In genomic region chr2:111984213-111984604, GRCh38 we compare ENCODE assay signal across 17 cellular contexts.
"Had no signal": no experiment of that assay in that cellular context is flagged by ENCODE, and none has a peak within 500 bp of the region (broad histone marks: within the 10 kb centered on the region; RNA-seq: fewer than 3 reads in every experiment).

No MANE protein-coding gene starts in this region.

- H3K9me3 Mint-ChIP-seq: activated naive CD4-positive, alpha-beta T cell treated with anti-CD3 and anti-CD28 coated beads, Interleukin-2, amount 50 U/mL, for 24 hours; stimulated activated effector memory CD8-positive, alpha-beta T cell treated with anti-CD3 and anti-CD28 coated beads, Interleukin-12 subunit alpha, Interleukin-12 subunit beta, amount 100 ng/mL, for 72 hours had no signal

- DNase-seq: activated CD4-positive, alpha-beta T cell treated with anti-CD3 and anti-CD28 coated beads for 1 hour; activated gamma-delta T cell; effector CD8-positive, alpha-beta T cell; hypothalamus; islet precursor cell; midbrain; right lobe of liver; stimulated activated CD4-positive, alpha-beta T cell treated with anti-CD3 and anti-CD28 coated beads, Interleukin-4, amount 100 ng/mL, for 24 hours; stomach; upper lobe of right lung; WERI-Rb-1 had no signal

- FAIRE-seq: astrocyte had no signal

- H3K27me3 Mint-ChIP-seq: activated naive CD4-positive, alpha-beta T cell treated with anti-CD3 and anti-CD28 coated beads, Interleukin-2, amount 50 U/mL, for 24 hours had no signal

- H3K27ac ChIP-seq: breast epithelium, right lobe of liver, stomach, upper lobe of right lung, WERI-Rb-1 had no signal

- H3K27ac Mint-ChIP-seq: activated naive CD4-positive, alpha-beta T cell treated with anti-CD3 and anti-CD28 coated beads, Interleukin-2, amount 50 U/mL, for 24 hours; stimulated activated effector memory CD8-positive, alpha-beta T cell treated with anti-CD3 and anti-CD28 coated beads, Interleukin-12 subunit alpha, Interleukin-12 subunit beta, amount 100 ng/mL, for 72 hours had no signal

- H3K36me3 Mint-ChIP-seq: activated naive CD4-positive, alpha-beta T cell treated with anti-CD3 and anti-CD28 coated beads, Interleukin-2, amount 50 U/mL, for 24 hours; stimulated activated effector memory CD8-positive, alpha-beta T cell treated with anti-CD3 and anti-CD28 coated beads, Interleukin-12 subunit alpha, Interleukin-12 subunit beta, amount 100 ng/mL, for 72 hours had no signal

- H3K4me1 ChIP-seq: breast epithelium, right lobe of liver, stomach, upper lobe of right lung had no signal

- H3K4me3 ChIP-seq: adrenal gland, breast epithelium, lung, right lobe of liver, stomach, upper lobe of right lung had no signal

- H3K27me3 ChIP-seq: adrenal gland, breast epithelium, right lobe of liver, stomach, upper lobe of right lung had no signal

- H3K9me3 ChIP-seq: adrenal gland, breast epithelium, right lobe of liver, stomach, upper lobe of right lung had no signal

- H3K4me3 Mint-ChIP-seq: activated naive CD4-positive, alpha-beta T cell treated with anti-CD3 and anti-CD28 coated beads, Interleukin-2, amount 50 U/mL, for 24 hours; stimulated activated effector memory CD8-positive, alpha-beta T cell treated with anti-CD3 and anti-CD28 coated beads, Interleukin-12 subunit alpha, Interleukin-12 subunit beta, amount 100 ng/mL, for 72 hours had no signal

- H3K4me1 Mint-ChIP-seq: activated naive CD4-positive, alpha-beta T cell treated with anti-CD3 and anti-CD28 coated beads, Interleukin-2, amount 50 U/mL, for 24 hours had no signal

- H3K36me3 ChIP-seq: breast epithelium, WERI-Rb-1 had no signal
